8 cellular contexts compared by ENCODE assay signal in genomic region chr18:53796042-53796729, GRCh38.
DNase-seq lines count a peak whose midpoint lies in the region; ATAC-seq, FAIRE-seq and TF ChIP-seq lines count a peak whose summit lies in the region.
"Had no signal": no experiment of that assay in that cellular context is flagged by ENCODE, and none has a peak within 500 bp of the region (broad histone marks: within the 10 kb centered on the region; RNA-seq: fewer than 3 reads in every experiment).

No MANE protein-coding gene starts in this region.

- H3K4me1 ChIP-seq in astrocyte (ENCODE audit: insufficient read depth, low read length) = peaks cover 14% of the 10 kb centered on the region

- H3K36me3 Mint-ChIP-seq in astrocyte (ENCODE audit: low read depth, unreplicated experiment) = no peaks in the 10 kb centered on the region

- H3K9me3 ChIP-seq in astrocyte (ENCODE audit: insufficient read depth, low read depth, low read length) = no peaks in the 10 kb centered on the region

- FAIRE-seq in astrocyte (lab: Jason Lieb, UNC) = peak; percentile 63

- peak; percentile 91 for DNase-seq in astrocyte (ENCODE audit: low read depth)
- peak; percentile 57 for DNase-seq in retinal pigment epithelial cell (ENCODE audit: low read depth)
- DNase-seq in NCI-H524 treated with DMSO at 0.1 percent for 48 hours (lab: John Stamatoyannopoulos, UW) = no peak
- no peak for DNase-seq in NCI-H510A treated with DMSO at 0.1 percent for 48 hours (lab: John Stamatoyannopoulos, UW)

- H3K9ac ChIP-seq in astrocyte (ENCODE audit: low read length) = peak overlapping the region; percentile 12

- no peaks in the 10 kb centered on the region for H3K27me3 ChIP-seq in astrocyte (ENCODE audit: insufficient read depth, low read length)

- H3K36me3 ChIP-seq in astrocyte (ENCODE audit: insufficient read depth, low read length) = no peaks in the 10 kb centered on the region

- no peak overlapping the region for H3K4me3 ChIP-seq in astrocyte (ENCODE audit: insufficient read depth, low read depth, low read length)
- no peak overlapping the region for H3K4me3 ChIP-seq in retinal pigment epithelial cell (ENCODE audit: low read length)

- TF ChIP-seq CTCF in astrocyte (IDR thresholded peaks at IDR 0.05; ENCODE audit: insufficient read depth, low read depth, low read length) (no peak), retinal pigment epithelial cell (conservative IDR thresholded peaks at IDR 0.05; ENCODE audit: low read depth, low read length) (no peak)

- no peaks in the 10 kb centered on the region for H4K20me1 ChIP-seq in astrocyte (ENCODE audit: insufficient read depth, low read length)

- H3K27me3 Mint-ChIP-seq in astrocyte (ENCODE audit: low read depth, unreplicated experiment) = no peaks in the 10 kb centered on the region

- peak overlapping the region; percentile 98 for H3K27ac Mint-ChIP-seq in astrocyte (ENCODE audit: unreplicated experiment)

- H3K79me2 ChIP-seq in astrocyte (ENCODE audit: insufficient read depth, low read length) = no peaks in the 10 kb centered on the region

- ATAC-seq in GM19023 (IDR thresholded peaks at IDR 0.05; ENCODE audit: unreplicated experiment) (peak; percentile 72), HG03097 (IDR thresholded peaks at IDR 0.05; ENCODE audit: low FRiP score, unreplicated experiment) (peak; percentile 86), GM19467 (IDR thresholded peaks at IDR 0.05; ENCODE audit: unreplicated experiment) (no peak)
- ATAC-seq: Panc1 had no signal

- H3K4me1 Mint-ChIP-seq in astrocyte (ENCODE audit: low read depth, unreplicated experiment) = peaks cover 27% of the 10 kb centered on the region

- H3K4me3 Mint-ChIP-seq in astrocyte (ENCODE audit: unreplicated experiment) = no peak overlapping the region

- peak overlapping the region; percentile 57 for H3K4me2 ChIP-seq in astrocyte (ENCODE audit: low read length)

- H3K9me3 Mint-ChIP-seq in astrocyte (ENCODE audit: unreplicated experiment) = peaks cover 2% of the 10 kb centered on the region

- peak overlapping the region; percentile 21 for H2AFZ ChIP-seq in astrocyte (ENCODE audit: low read depth, low read length)

- peak overlapping the region; percentile 72 for H3K27ac ChIP-seq in astrocyte (ENCODE audit: low read depth, low read length)

Comparison
In these comparisons a context has a peak if more than half of its experiments do, and no peak if none do; other contexts are left out.
1. DNase-seq: peak in astrocyte (single experiment) and retinal pigment epithelial cell (single experiment); none in NCI-H524 treated with DMSO at 0.1 percent for 48 hours (single experiment) and NCI-H510A treated with DMSO at 0.1 percent for 48 hours (single experiment).